9 cellular contexts compared by ENCODE assay signal in genomic region chr2:227939271-227940027, GRCh38.
DNase-seq lines count a peak whose midpoint lies in the region; ATAC-seq and TF ChIP-seq lines count a peak whose summit lies in the region.
"Had no signal": no experiment of that assay in that cellular context is flagged by ENCODE, and none has a peak within 500 bp of the region (broad histone marks: within the 10 kb centered on the region; RNA-seq: fewer than 3 reads in every experiment).

No MANE protein-coding gene starts in this region.

- H3K27me3 ChIP-seq in DND-41 (ENCODE audit: insufficient read depth, low read length, poor library complexity): no peaks in the 10 kb centered on the region
- H3K27me3 ChIP-seq in H7 (ENCODE audit: control insufficient read depth, insufficient read depth, low read length): no peaks in the 10 kb centered on the region
- no peaks in the 10 kb centered on the region for H3K27me3 ChIP-seq in colonic mucosa
- H3K27me3 ChIP-seq in ascending aorta: no peaks in the 10 kb centered on the region
- H3K27me3 ChIP-seq in psoas muscle (ENCODE audit: insufficient read depth in 3 of 3, low read length in 2 of 3): no peaks in the 10 kb centered on the region

- H3K79me2 ChIP-seq in DND-41 (ENCODE audit: insufficient read depth, low read length): no peaks in the 10 kb centered on the region

- ATAC-seq in DND-41 (ENCODE audit: insufficient read depth, low read depth) (no peak), HG03097 (IDR thresholded peaks at IDR 0.05; ENCODE audit: low FRiP score, unreplicated experiment) (no peak), psoas muscle (no peak)

- H3K9me3 ChIP-seq in DND-41 (ENCODE audit: insufficient read depth, low read length, severe bottlenecking) (no peaks in the 10 kb centered on the region), colonic mucosa (no peaks in the 10 kb centered on the region), ascending aorta (no peaks in the 10 kb centered on the region), psoas muscle (no peaks in the 10 kb centered on the region)

- no peak overlapping the region for H3K4me3 Mint-ChIP-seq in nephron
- H3K4me3 Mint-ChIP-seq: naive B cell had no signal

- no peak for DNase-seq in DND-41
- DNase-seq in H7: peak; percentile 59
- peak; percentile 12 for DNase-seq in NCI-H510A (lab: John Stamatoyannopoulos, UW)
- DNase-seq in colonic mucosa: no peak
- DNase-seq in ascending aorta (ENCODE audit: low spot score in 2 of 2): no peak
- no peak for DNase-seq in psoas muscle
- DNase-seq: naive B cell had no signal

- intact Hi-C loops in colonic mucosa (cut with DNase I) (no loop called here), ascending aorta (cut with DNase I) (no loop called here), psoas muscle (cut with DNase I) (no loop called here)

- TF ChIP-seq CTCF in DND-41 (IDR thresholded peaks at IDR 0.05; ENCODE audit: borderline replicate concordance, extremely low read depth, low read length, poor library complexity, severe bottlenecking): peak; percentile 45
- peak; percentile 15 for TF ChIP-seq CTCF in colonic mucosa (IDR thresholded peaks at IDR 0.05)
- peak; percentile 23 to 53 (median 33) for TF ChIP-seq CTCF in nephron (IDR thresholded peaks at IDR 0.05; ENCODE audit: unreplicated experiment in 3 of 3)
- TF ChIP-seq CTCF in ascending aorta (IDR thresholded peaks at IDR 0.05): peak in 1 of 3 experiments; percentile 12
- TF ChIP-seq CTCF in psoas muscle (IDR thresholded peaks at IDR 0.05): no peak

- H3K36me3 ChIP-seq in DND-41 (ENCODE audit: insufficient read depth, low read length) (no peaks in the 10 kb centered on the region), H7 (replicated peaks; ENCODE audit: control insufficient read depth, insufficient read depth, low read length) (no peaks in the 10 kb centered on the region), colonic mucosa (no peaks in the 10 kb centered on the region), ascending aorta (no peaks in the 10 kb centered on the region), psoas muscle (ENCODE audit: insufficient read depth in 1 of 2, low read depth in 1 of 2) (no peaks in the 10 kb centered on the region)

- WGBS in psoas muscle, 3 donors: 51 to 58% (median 55%) methylated on average over 11 of the region's 11 CpGs

- no peak overlapping the region for H3K4me2 ChIP-seq in DND-41 (ENCODE audit: insufficient read depth, low read length)

- no peak overlapping the region for H3K27ac Mint-ChIP-seq in nephron
- H3K27ac Mint-ChIP-seq: naive B cell had no signal

- H3K9ac ChIP-seq in DND-41 (ENCODE audit: low read depth, low read length) (no peak overlapping the region), colonic mucosa (ENCODE audit: low read depth in 2 of 2, low read length in 2 of 2) (no peak overlapping the region)

- no peaks in the 10 kb centered on the region for H3K9me3 Mint-ChIP-seq in nephron

- no peaks in the 10 kb centered on the region for H4K20me1 ChIP-seq in DND-41 (ENCODE audit: insufficient read depth, low read length)

- H3K4me3 ChIP-seq in DND-41 (ENCODE audit: low read depth in 1 of 2, low read length in 2 of 2) (no peak overlapping the region), H7 (ENCODE audit: insufficient read depth, low read depth, low read length) (no peak overlapping the region), colonic mucosa (no peak overlapping the region), ascending aorta (no peak overlapping the region), psoas muscle (no peak overlapping the region)

- no peak overlapping the region for H2AFZ ChIP-seq in DND-41 (ENCODE audit: low read depth, low read length)

- no peaks in the 10 kb centered on the region for H3K4me1 Mint-ChIP-seq in nephron
- H3K4me1 Mint-ChIP-seq: naive B cell had no signal

- H3K4me1 ChIP-seq in DND-41 (ENCODE audit: insufficient read depth, low read length) (no peaks in the 10 kb centered on the region), colonic mucosa (no peaks in the 10 kb centered on the region), ascending aorta (no peaks in the 10 kb centered on the region), psoas muscle (no peaks in the 10 kb centered on the region)

- H3K36me3 Mint-ChIP-seq in nephron (ENCODE audit: low read depth): no peaks in the 10 kb centered on the region
- H3K36me3 Mint-ChIP-seq: naive B cell had no signal

- no peaks in the 10 kb centered on the region for H3K27me3 Mint-ChIP-seq in nephron (ENCODE audit: low read depth)

- H3K27ac ChIP-seq in DND-41 (ENCODE audit: low read length): no peak overlapping the region
- no peak overlapping the region for H3K27ac ChIP-seq in colonic mucosa
- H3K27ac ChIP-seq in ascending aorta: no peak overlapping the region
- H3K27ac ChIP-seq in psoas muscle: no peak overlapping the region

Comparison
In these comparisons a context has a peak if more than half of its experiments do, and no peak if none do; other contexts are left out.
1. DNase-seq: peak in H7 (single experiment) and NCI-H510A (single experiment); none in DND-41 (single experiment), colonic mucosa (single experiment), ascending aorta (0 of 2) and psoas muscle (0 of 2).